ENCODE assay signal across 9 cellular contexts in the genomic region with DNA sequence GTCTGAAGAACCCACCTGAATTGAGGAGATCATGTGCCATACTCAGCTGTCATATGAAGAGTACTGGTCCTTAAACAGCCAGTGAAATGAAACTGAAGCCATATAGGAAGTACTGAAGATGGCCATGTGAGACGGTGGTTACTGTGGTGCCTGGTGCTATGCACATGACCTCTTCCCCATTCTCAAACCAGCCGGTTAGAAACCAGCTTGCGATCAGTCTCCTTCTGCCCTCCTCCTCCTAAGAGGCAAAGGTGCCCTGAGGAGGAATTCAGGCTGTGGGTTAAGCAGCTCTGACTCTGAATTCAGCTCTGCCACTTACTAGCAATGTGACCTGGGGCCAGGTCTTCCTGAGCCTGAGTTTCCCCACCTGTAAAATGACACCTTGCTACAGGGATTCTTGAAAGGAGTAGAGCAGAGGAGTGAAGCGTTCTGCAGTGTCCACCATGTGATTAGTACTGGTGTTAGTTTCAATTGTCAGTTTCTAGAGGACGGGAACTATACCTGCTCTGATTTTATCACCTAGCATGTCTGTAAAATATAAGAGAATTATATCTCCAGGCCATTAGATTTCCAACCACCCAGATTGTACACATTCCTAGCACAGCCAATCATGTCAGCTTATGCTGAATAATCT. TPM values are rescaled to one million over a fixed set of nuclear protein-coding genes. Genes with fewer than 3 reads are reported as not detected.
DNase-seq lines count a peak whose midpoint lies in the region; ATAC-seq and TF ChIP-seq lines count a peak whose summit lies in the region.
"Had no signal": no experiment of that assay in that cellular context is flagged by ENCODE, and none has a peak within 500 bp of the region (broad histone marks: within the 10 kb centered on the region; RNA-seq: fewer than 3 reads in every experiment).

No MANE protein-coding gene starts in this region.

- CTCF ChIA-PET in CD8-positive, alpha-beta memory T cell (lab: Charles Lee), result interaction anchor here (0.7 kb wide), 1 partner anchor 20 kb away, joined by 3 read pairs; no protein-coding TSS in a partner anchor
- CTCF ChIA-PET in WTC11 (lab: Charles Lee), result interaction anchor here (0.6 kb wide), 1 partner anchor 1727 kb away, joined by 3 read pairs; no protein-coding TSS in a partner anchor

- H3K9me3 ChIP-seq in CD8-positive, alpha-beta memory T cell (ENCODE audit: low read length), result no peaks in the 10 kb centered on the region
- H3K9me3 ChIP-seq: gastrocnemius medialis had no signal

- no peak overlapping the region for H3K27ac ChIP-seq in CD8-positive, alpha-beta memory T cell (ENCODE audit: low read depth, low read length)
- H3K27ac ChIP-seq: gastrocnemius medialis had no signal

- H3K4me3 Mint-ChIP-seq in CD8-positive, alpha-beta memory T cell, result peak overlapping the region in 2 of 7 donors; percentile 31 to 63
- no peak overlapping the region for H3K4me3 Mint-ChIP-seq in WTC11

- no peaks in the 10 kb centered on the region for H3K9me3 Mint-ChIP-seq in CD8-positive, alpha-beta memory T cell
- no peaks in the 10 kb centered on the region for H3K9me3 Mint-ChIP-seq in WTC11

- TF ChIP-seq CTCF in WTC11 (IDR thresholded peaks at IDR 0.05), result no peak

- POLR2A ChIA-PET in CD8-positive, alpha-beta memory T cell (lab: Charles Lee), result no interaction called here
- POLR2A ChIA-PET in WTC11 (lab: Charles Lee), result no interaction called here

- H3K4me1 Mint-ChIP-seq in CD8-positive, alpha-beta memory T cell, result peaks cover 35 to 57% (median 48%) of the 10 kb centered on the region in 3 donors
- peaks cover 17% of the 10 kb centered on the region for H3K4me1 Mint-ChIP-seq in WTC11

- H3K4me3 ChIP-seq in CD8-positive, alpha-beta memory T cell (ENCODE audit: low read length), result no peak overlapping the region
- H3K4me3 ChIP-seq: gastrocnemius medialis had no signal

- peak in 1 of 5 donors; percentile 20 for DNase-seq in CD8-positive, alpha-beta memory T cell
- DNase-seq in WTC11 (ENCODE audit: low spot score), result no peak
- no peak for DNase-seq in NCI-H2081 treated with DMSO at 0.1 percent for 48 hours (lab: John Stamatoyannopoulos, UW)
- no peak for DNase-seq in stimulated activated naive CD4-positive, alpha-beta T cell treated with Interleukin-2 at 50 U/mL for 16 hours (lab: John Stamatoyannopoulos, UW)
- no peak for DNase-seq in SHP77 (lab: John Stamatoyannopoulos, UW)
- DNase-seq in activated CD4-positive, CD25-positive, alpha-beta regulatory T cell (lab: John Stamatoyannopoulos, UW), result no peak
- DNase-seq: gastrocnemius medialis had no signal

- H3K36me3 Mint-ChIP-seq in CD8-positive, alpha-beta memory T cell, result peaks cover 4 to 42% (median 9%) of the 10 kb centered on the region in 3 donors
- H3K36me3 Mint-ChIP-seq in WTC11, result peaks cover 6% of the 10 kb centered on the region

- H3K4me1 ChIP-seq in CD8-positive, alpha-beta memory T cell (ENCODE audit: insufficient read depth, low read length), result peaks cover 11% of the 10 kb centered on the region

- peak; percentile 82 for ATAC-seq in GM19438 (IDR thresholded peaks at IDR 0.05; ENCODE audit: low read depth, unreplicated experiment)
- ATAC-seq in HG03342 (IDR thresholded peaks at IDR 0.05; ENCODE audit: unreplicated experiment), result peak; percentile 95
- ATAC-seq in WTC11, result peak; percentile 34; the same call in 1 of the 2 replicates

- peaks cover 2% of the 10 kb centered on the region for H3K36me3 ChIP-seq in CD8-positive, alpha-beta memory T cell (ENCODE audit: insufficient read depth, low read length)

- no peaks in the 10 kb centered on the region for H3K27me3 ChIP-seq in CD8-positive, alpha-beta memory T cell (ENCODE audit: insufficient read depth, low read length, poor library complexity, severe bottlenecking)
- H3K27me3 ChIP-seq: gastrocnemius medialis had no signal

- no peaks in the 10 kb centered on the region for H3K27me3 Mint-ChIP-seq in CD8-positive, alpha-beta memory T cell
- H3K27me3 Mint-ChIP-seq in WTC11 (ENCODE audit: low read depth), result no peaks in the 10 kb centered on the region

- H3K27ac Mint-ChIP-seq in CD8-positive, alpha-beta memory T cell, result peak overlapping the region in 5 of 8 donors; percentile 19 to 83 (median 58)
- H3K27ac Mint-ChIP-seq in WTC11, result no peak overlapping the region

TF ChIP-seq in WTC11, 78 proteins besides CTCF, POLR2A, EP300 and RAD21:
- TF ChIP-seq CREM (CRISPR knock-in tag; IDR thresholded peaks at IDR 0.05) (no peak), SMAD4 (CRISPR knock-in tag; IDR thresholded peaks at IDR 0.05) (no peak), GRHL2 (CRISPR knock-in tag; IDR thresholded peaks at IDR 0.05; ENCODE audit: insufficient replicate concordance, severe bottlenecking) (no peak), CREB1 (CRISPR knock-in tag; IDR thresholded peaks at IDR 0.05) (no peak), ZNF263 (CRISPR knock-in tag; IDR thresholded peaks at IDR 0.05; ENCODE audit: low read depth) (no peak)
- TF ChIP-seq, protein P1, sequence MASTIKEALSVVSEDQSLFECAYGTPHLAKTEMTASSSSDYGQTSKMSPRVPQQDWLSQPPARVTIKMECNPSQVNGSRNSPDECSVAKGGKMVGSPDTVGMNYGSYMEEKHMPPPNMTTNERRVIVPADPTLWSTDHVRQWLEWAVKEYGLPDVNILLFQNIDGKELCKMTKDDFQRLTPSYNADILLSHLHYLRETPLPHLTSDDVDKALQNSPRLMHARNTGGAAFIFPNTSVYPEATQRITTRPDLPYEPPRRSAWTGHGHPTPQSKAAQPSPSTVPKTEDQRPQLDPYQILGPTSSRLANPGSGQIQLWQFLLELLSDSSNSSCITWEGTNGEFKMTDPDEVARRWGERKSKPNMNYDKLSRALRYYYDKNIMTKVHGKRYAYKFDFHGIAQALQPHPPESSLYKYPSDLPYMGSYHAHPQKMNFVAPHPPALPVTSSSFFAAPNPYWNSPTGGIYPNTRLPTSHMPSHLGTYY (CRISPR knock-in tag; IDR thresholded peaks at IDR 0.05), result no peak

RNA-seq across cellular contexts. Expression of a gene that starts 5.1 kb away (rescaled TPM):
- total RNA-seq in CD8-positive, alpha-beta memory T cell, result 10 to 100 TPM; 31.5 to 34.9 TPM
- polyA plus RNA-seq in CD8-positive, alpha-beta memory T cell, result 22.0 TPM
- total RNA-seq in WTC11 (2021), result 16.6 to 21.8 TPM (median 19.6 TPM) in 3 replicates

RNA-seq across cellular contexts. Expression of a gene that starts 40.2 kb away (rescaled TPM):
- 100 to 1,000 TPM; 113 to 115 TPM for total RNA-seq in CD8-positive, alpha-beta memory T cell
- 60.3 TPM for polyA plus RNA-seq in CD8-positive, alpha-beta memory T cell
- 138 to 196 TPM (median 144 TPM) in 3 replicates for total RNA-seq in WTC11 (2021)

Comparison
In these comparisons a context has a peak if more than half of its experiments do, and no peak if none do; other contexts are left out.
1. ATAC-seq: peak in every context shown above with its lines; median percentile 95 in HG03342; 82 in GM19438; 34 in WTC11.